ENCODE assay signal across 13 cellular contexts in the genomic region with DNA sequence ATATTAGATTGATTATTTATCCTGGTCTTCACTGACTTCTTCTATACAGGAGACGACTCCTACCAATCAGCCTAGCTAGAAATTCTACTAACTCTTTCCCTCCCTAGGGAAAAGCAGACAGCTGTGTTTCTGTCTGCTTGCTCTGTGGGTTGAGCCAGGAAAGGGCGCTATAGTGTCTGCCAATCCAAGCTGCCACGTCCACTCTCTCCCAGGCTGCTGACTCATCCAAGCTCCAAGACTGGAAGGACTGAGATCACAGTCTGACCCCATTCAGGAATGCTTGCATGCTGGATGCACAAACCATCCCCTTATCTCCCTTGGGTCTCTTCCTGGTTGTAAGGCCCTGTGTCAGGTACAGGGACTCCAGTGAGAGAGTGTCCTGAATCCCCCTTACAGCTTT.
DNase-seq lines count a peak whose midpoint lies in the region; ATAC-seq and TF ChIP-seq lines count a peak whose summit lies in the region.
"Had no signal": no experiment of that assay in that cellular context is flagged by ENCODE, and none has a peak within 500 bp of the region (broad histone marks: within the 10 kb centered on the region; RNA-seq: fewer than 3 reads in every experiment).

No MANE protein-coding gene starts in this region.

- WGBS in stomach, 5 donors = 66 to 78% (median 76%) methylated on average over 3 of the region's 3 CpGs

- H3K9me3 Mint-ChIP-seq in WTC11 = peaks cover 9% of the 10 kb centered on the region; the same call in 1 of the 2 replicates
- peaks cover 5 to 21% (median 12%) of the 10 kb centered on the region in 9 donors for H3K9me3 Mint-ChIP-seq in naive thymus-derived CD8-positive, alpha-beta T cell
- H3K9me3 Mint-ChIP-seq: activated CD4-positive, alpha-beta memory T cell treated with anti-CD3 and anti-CD28 coated beads, Interleukin-2, amount 10 ng/mL, durations not matched to agents 7 days and 5 days had no signal

- H3K27ac ChIP-seq in stomach (no peak overlapping the region), WERI-Rb-1 (no peak overlapping the region)
- H3K27ac ChIP-seq: 22Rv1, SK-N-MC had no signal

- H3K9me3 ChIP-seq in stomach (peaks cover 0 to 7% (median 0%) of the 10 kb centered on the region in 4 donors), WERI-Rb-1 (ENCODE audit: severe bottlenecking) (peaks cover 2% of the 10 kb centered on the region)

- no peak for TF ChIP-seq CTCF in WTC11 (IDR thresholded peaks at IDR 0.05)
- TF ChIP-seq CTCF in stomach (IDR thresholded peaks at IDR 0.05) = no peak
- TF ChIP-seq CTCF in WERI-Rb-1 (IDR thresholded peaks at IDR 0.05; ENCODE audit: low read depth, low read length) = no peak

- TF ChIP-seq POLR2A in stomach (IDR thresholded peaks at IDR 0.05) = no peak

- no peaks in the 10 kb centered on the region for H3K36me3 Mint-ChIP-seq in WTC11
- peaks cover 0 to 6% (median 0%) of the 10 kb centered on the region in 3 donors for H3K36me3 Mint-ChIP-seq in naive thymus-derived CD8-positive, alpha-beta T cell

- no peak overlapping the region for H3K27ac Mint-ChIP-seq in WTC11
- H3K27ac Mint-ChIP-seq in naive thymus-derived CD8-positive, alpha-beta T cell = no peak overlapping the region
- H3K27ac Mint-ChIP-seq: activated CD4-positive, alpha-beta memory T cell treated with anti-CD3 and anti-CD28 coated beads, Interleukin-2, amount 10 ng/mL, durations not matched to agents 7 days and 5 days had no signal

- H3K36me3 ChIP-seq in stomach (no peaks in the 10 kb centered on the region), WERI-Rb-1 (no peaks in the 10 kb centered on the region)

- TF ChIP-seq EP300 in stomach (IDR thresholded peaks at IDR 0.05) = no peak

- intact Hi-C loops in stomach (cut with DNase I; ENCODE audit: low total_unique reads) = no loop called here

- H3K4me3 Mint-ChIP-seq in WTC11 = no peak overlapping the region
- no peak overlapping the region for H3K4me3 Mint-ChIP-seq in naive thymus-derived CD8-positive, alpha-beta T cell
- H3K4me3 Mint-ChIP-seq: activated CD4-positive, alpha-beta memory T cell treated with anti-CD3 and anti-CD28 coated beads, Interleukin-2, amount 10 ng/mL, durations not matched to agents 7 days and 5 days had no signal

- DNase-seq in NCI-H1694 (lab: John Stamatoyannopoulos, UW) (peak; percentile 8), NCI-H1694 treated with DMSO at 0.1 percent for 48 hours (lab: John Stamatoyannopoulos, UW) (no peak), WTC11 (ENCODE audit: low spot score) (peak; percentile 22), hepatic stellate cell (ENCODE audit: low spot score) (peak; percentile 64), stomach (peak; percentile 29), SIG-M5 treated with dmso at 0.1 percent for 504 hours (lab: John Stamatoyannopoulos, UW; ENCODE audit: unreplicated experiment) (no peak), WERI-Rb-1 (no peak)
- no peak for DNase-seq in naive thymus-derived CD8-positive, alpha-beta T cell
- DNase-seq: activated CD4-positive, alpha-beta memory T cell treated with anti-CD3 and anti-CD28 coated beads, Interleukin-2, amount 10 ng/mL, durations not matched to agents 7 days and 5 days; NCI-H2107 had no signal

- no peaks in the 10 kb centered on the region for H3K27me3 ChIP-seq in stomach
- no peaks in the 10 kb centered on the region for H3K27me3 ChIP-seq in WERI-Rb-1 (ENCODE audit: insufficient read depth, low read depth, severe bottlenecking)

- CTCF ChIA-PET in WTC11 (lab: Charles Lee) = no interaction called here

- H3K27me3 Mint-ChIP-seq in WTC11 (ENCODE audit: low read depth) = no peaks in the 10 kb centered on the region
- H3K27me3 Mint-ChIP-seq in naive thymus-derived CD8-positive, alpha-beta T cell = peaks cover 0 to 4% (median 2%) of the 10 kb centered on the region in 5 donors
- H3K27me3 Mint-ChIP-seq: activated CD4-positive, alpha-beta memory T cell treated with anti-CD3 and anti-CD28 coated beads, Interleukin-2, amount 10 ng/mL, durations not matched to agents 7 days and 5 days had no signal

- no peaks in the 10 kb centered on the region for H3K4me1 ChIP-seq in stomach

- POLR2A ChIA-PET in WTC11 (lab: Charles Lee) = no interaction called here
- POLR2A ChIA-PET in naive thymus-derived CD8-positive, alpha-beta T cell (lab: Charles Lee) = no interaction called here

- H3K4me1 Mint-ChIP-seq in WTC11 = peaks cover 8% of the 10 kb centered on the region
- no peaks in the 10 kb centered on the region for H3K4me1 Mint-ChIP-seq in naive thymus-derived CD8-positive, alpha-beta T cell
- H3K4me1 Mint-ChIP-seq: activated CD4-positive, alpha-beta memory T cell treated with anti-CD3 and anti-CD28 coated beads, Interleukin-2, amount 10 ng/mL, durations not matched to agents 7 days and 5 days had no signal

- H3K4me3 ChIP-seq in stomach = no peak overlapping the region
- no peak overlapping the region for H3K4me3 ChIP-seq in WERI-Rb-1 (ENCODE audit: low read depth, low read length)
- H3K4me3 ChIP-seq: SK-N-MC had no signal

- peak; percentile 91 for ATAC-seq in WTC11
- ATAC-seq in naive thymus-derived CD8-positive, alpha-beta T cell = no peak
- ATAC-seq: esophagus mucosa had no signal

TF ChIP-seq in WTC11, 78 proteins besides CTCF, POLR2A, EP300 and RAD21:
- TF ChIP-seq ZNF396 (CRISPR knock-in tag; IDR thresholded peaks at IDR 0.05; ENCODE audit: borderline replicate concordance) (no peak), TP53 (CRISPR knock-in tag; IDR thresholded peaks at IDR 0.05) (no peak)
- TF ChIP-seq, protein P1, sequence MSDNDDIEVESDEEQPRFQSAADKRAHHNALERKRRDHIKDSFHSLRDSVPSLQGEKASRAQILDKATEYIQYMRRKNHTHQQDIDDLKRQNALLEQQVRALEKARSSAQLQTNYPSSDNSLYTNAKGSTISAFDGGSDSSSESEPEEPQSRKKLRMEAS (CRISPR knock-in tag; IDR thresholded peaks at IDR 0.05) = no peak
- TF ChIP-seq, protein P2, sequence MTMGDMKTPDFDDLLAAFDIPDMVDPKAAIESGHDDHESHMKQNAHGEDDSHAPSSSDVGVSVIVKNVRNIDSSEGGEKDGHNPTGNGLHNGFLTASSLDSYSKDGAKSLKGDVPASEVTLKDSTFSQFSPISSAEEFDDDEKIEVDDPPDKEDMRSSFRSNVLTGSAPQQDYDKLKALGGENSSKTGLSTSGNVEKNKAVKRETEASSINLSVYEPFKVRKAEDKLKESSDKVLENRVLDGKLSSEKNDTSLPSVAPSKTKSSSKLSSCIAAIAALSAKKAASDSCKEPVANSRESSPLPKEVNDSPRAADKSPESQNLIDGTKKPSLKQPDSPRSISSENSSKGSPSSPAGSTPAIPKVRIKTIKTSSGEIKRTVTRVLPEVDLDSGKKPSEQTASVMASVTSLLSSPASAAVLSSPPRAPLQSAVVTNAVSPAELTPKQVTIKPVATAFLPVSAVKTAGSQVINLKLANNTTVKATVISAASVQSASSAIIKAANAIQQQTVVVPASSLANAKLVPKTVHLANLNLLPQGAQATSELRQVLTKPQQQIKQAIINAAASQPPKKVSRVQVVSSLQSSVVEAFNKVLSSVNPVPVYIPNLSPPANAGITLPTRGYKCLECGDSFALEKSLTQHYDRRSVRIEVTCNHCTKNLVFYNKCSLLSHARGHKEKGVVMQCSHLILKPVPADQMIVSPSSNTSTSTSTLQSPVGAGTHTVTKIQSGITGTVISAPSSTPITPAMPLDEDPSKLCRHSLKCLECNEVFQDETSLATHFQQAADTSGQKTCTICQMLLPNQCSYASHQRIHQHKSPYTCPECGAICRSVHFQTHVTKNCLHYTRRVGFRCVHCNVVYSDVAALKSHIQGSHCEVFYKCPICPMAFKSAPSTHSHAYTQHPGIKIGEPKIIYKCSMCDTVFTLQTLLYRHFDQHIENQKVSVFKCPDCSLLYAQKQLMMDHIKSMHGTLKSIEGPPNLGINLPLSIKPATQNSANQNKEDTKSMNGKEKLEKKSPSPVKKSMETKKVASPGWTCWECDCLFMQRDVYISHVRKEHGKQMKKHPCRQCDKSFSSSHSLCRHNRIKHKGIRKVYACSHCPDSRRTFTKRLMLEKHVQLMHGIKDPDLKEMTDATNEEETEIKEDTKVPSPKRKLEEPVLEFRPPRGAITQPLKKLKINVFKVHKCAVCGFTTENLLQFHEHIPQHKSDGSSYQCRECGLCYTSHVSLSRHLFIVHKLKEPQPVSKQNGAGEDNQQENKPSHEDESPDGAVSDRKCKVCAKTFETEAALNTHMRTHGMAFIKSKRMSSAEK (CRISPR knock-in tag; IDR thresholded peaks at IDR 0.05; ENCODE audit: borderline replicate concordance) = no peak
TF ChIP-seq in WTC11: peak in this region for 0.

Comparison
In these comparisons a context has a peak if more than half of its experiments do, and no peak if none do; other contexts are left out.
1. DNase-seq: peak in NCI-H1694 (single experiment), WTC11 (single experiment), hepatic stellate cell (single experiment) and stomach (single experiment); none in NCI-H1694 treated with DMSO at 0.1 percent for 48 hours (single experiment), naive thymus-derived CD8-positive, alpha-beta T cell (0 of 10), SIG-M5 treated with dmso at 0.1 percent for 504 hours (single experiment) and WERI-Rb-1 (single experiment).